In genomic region chr10:99593312-99593711, GRCh38 we compare ENCODE assay signal across 1 cellular context.
TF ChIP-seq lines count a peak whose summit lies in the region.

No MANE protein-coding gene starts in this region.

TF ChIP-seq in HepG2, 621 proteins besides CTCF, POLR2A, EP300 and RAD21 (continued from another document and continues in another):
- TF ChIP-seq DDIT3 (CRISPR knock-in tag; IDR thresholded peaks at IDR 0.05) = no peak
- TF ChIP-seq ZNF263 (CRISPR knock-in tag; IDR thresholded peaks at IDR 0.05) = no peak
- TF ChIP-seq CCDC6 (CRISPR knock-in tag; IDR thresholded peaks at IDR 0.05) = no peak
- TF ChIP-seq TRAFD1 (CRISPR knock-in tag; IDR thresholded peaks at IDR 0.05; ENCODE audit: borderline replicate concordance) = no peak
- no peak for TF ChIP-seq BCLAF1 (IDR thresholded peaks at IDR 0.05)
- no peak for TF ChIP-seq RCOR2 (CRISPR knock-in tag; IDR thresholded peaks at IDR 0.05)
- no peak for TF ChIP-seq ZNF720 (CRISPR knock-in tag; IDR thresholded peaks at IDR 0.05)
- no peak for TF ChIP-seq ZNF788 (CRISPR knock-in tag; IDR thresholded peaks at IDR 0.05; ENCODE audit: borderline replicate concordance)
- TF ChIP-seq SP1 (IDR thresholded peaks at IDR 0.05) = no peak
- peak; percentile 30; the same call in 1 of the 2 replicates for TF ChIP-seq SP1 (CRISPR knock-in tag; IDR thresholded peaks at IDR 0.05)
- no peak for TF ChIP-seq ZNF282 (IDR thresholded peaks at IDR 0.05; ENCODE audit: partially characterized antibody)
- TF ChIP-seq ARNT2 (CRISPR knock-in tag; IDR thresholded peaks at IDR 0.05; ENCODE audit: low read depth) = no peak
- TF ChIP-seq ELK4 (CRISPR knock-in tag; IDR thresholded peaks at IDR 0.05; ENCODE audit: borderline replicate concordance) = no peak
- peak; percentile 35 for TF ChIP-seq TEAD3 (CRISPR knock-in tag; optimal IDR thresholded peaks at IDR 0.05; ENCODE audit: borderline replicate concordance)
- no peak for TF ChIP-seq SP140L (CRISPR knock-in tag; IDR thresholded peaks at IDR 0.05; ENCODE audit: borderline replicate concordance)
- TF ChIP-seq HNF4G (IDR thresholded peaks at IDR 0.05; ENCODE audit: borderline replicate concordance, low read depth, low read length) = peak; percentile 78
- TF ChIP-seq HNF4G (CRISPR knock-in tag; IDR thresholded peaks at IDR 0.05; ENCODE audit: borderline replicate concordance, low read depth) = no peak
- no peak for TF ChIP-seq HMG20A (CRISPR knock-in tag; IDR thresholded peaks at IDR 0.05; ENCODE audit: borderline replicate concordance)
- no peak for TF ChIP-seq CEBPZ (IDR thresholded peaks at IDR 0.05; ENCODE audit: low read length)
- no peak for TF ChIP-seq TFE3 (CRISPR knock-in tag; IDR thresholded peaks at IDR 0.05)
- TF ChIP-seq NCOR1 (IDR thresholded peaks at IDR 0.05; ENCODE audit: borderline replicate concordance, low read length) = peak; percentile 49; the same call in 1 of the 2 replicates
- no peak for TF ChIP-seq MTERF4 (CRISPR knock-in tag; IDR thresholded peaks at IDR 0.05)
- no peak for TF ChIP-seq ZXDC (CRISPR knock-in tag; IDR thresholded peaks at IDR 0.05)
- no peak for TF ChIP-seq ZNF557 (CRISPR knock-in tag; IDR thresholded peaks at IDR 0.05)
- no peak for TF ChIP-seq ZSCAN22 (CRISPR knock-in tag; IDR thresholded peaks at IDR 0.05)
- TF ChIP-seq ZNF766 (CRISPR knock-in tag; IDR thresholded peaks at IDR 0.05; ENCODE audit: borderline replicate concordance) = no peak
- TF ChIP-seq ZNF12 (CRISPR knock-in tag; IDR thresholded peaks at IDR 0.05) = no peak
- no peak for TF ChIP-seq ZNF768 (CRISPR knock-in tag; IDR thresholded peaks at IDR 0.05)
- no peak for TF ChIP-seq ZNF724P (CRISPR knock-in tag; IDR thresholded peaks at IDR 0.05; ENCODE audit: borderline replicate concordance)
- TF ChIP-seq RBFOX2 (IDR thresholded peaks at IDR 0.05; ENCODE audit: low read depth, low read length) = no peak
- TF ChIP-seq MIER2 (CRISPR knock-in tag; IDR thresholded peaks at IDR 0.05) = no peak
- no peak for TF ChIP-seq ZNF563 (CRISPR knock-in tag; IDR thresholded peaks at IDR 0.05)
- TF ChIP-seq NR1H2 (CRISPR knock-in tag; IDR thresholded peaks at IDR 0.05; ENCODE audit: borderline replicate concordance, low read depth) = no peak
- TF ChIP-seq NR2C2 (CRISPR knock-in tag; IDR thresholded peaks at IDR 0.05; ENCODE audit: borderline replicate concordance) = no peak
- no peak for TF ChIP-seq ZBTB4 (CRISPR knock-in tag; IDR thresholded peaks at IDR 0.05; ENCODE audit: borderline replicate concordance)
- TF ChIP-seq LRRFIP1 (CRISPR knock-in tag; conservative IDR thresholded peaks at IDR 0.05) = no peak
